ENCODE assay signal across 27 cellular contexts in the genomic region with DNA sequence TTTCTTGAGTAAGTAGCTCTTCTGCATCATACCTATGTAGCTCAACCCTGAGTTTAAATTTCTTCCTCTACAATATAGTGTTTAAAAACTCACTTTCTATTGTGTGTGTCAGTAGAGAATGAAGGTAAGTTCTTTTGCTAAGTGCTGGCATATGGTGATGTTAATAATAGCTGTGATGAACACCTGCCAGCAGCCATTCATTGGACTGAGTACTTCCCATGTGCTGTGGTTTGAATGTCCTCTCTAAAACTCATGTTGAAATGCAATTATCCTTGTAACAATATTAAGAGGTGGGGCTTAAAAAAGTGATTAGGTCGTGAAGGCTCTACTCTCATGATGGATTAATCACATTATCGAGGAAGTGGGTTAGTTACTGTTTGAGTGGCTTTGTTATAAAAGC.
"Had no signal": no experiment of that assay in that cellular context is flagged by ENCODE, and none has a peak within 500 bp of the region (broad histone marks: within the 10 kb centered on the region; RNA-seq: fewer than 3 reads in every experiment).

No MANE protein-coding gene starts in this region.

- H3K9me3 ChIP-seq: esophagus muscularis mucosa, right atrium auricular region, thyroid gland, upper lobe of left lung had no signal

- H3K27me3 ChIP-seq: breast epithelium, esophagus muscularis mucosa, foreskin keratinocyte, heart right ventricle, right atrium auricular region, stomach, thyroid gland, upper lobe of left lung had no signal

- H3K4me1 Mint-ChIP-seq: activated CD4-positive, alpha-beta memory T cell treated with anti-CD3 and anti-CD28 coated beads, Interleukin-2, amount 10 ng/mL, durations not matched to agents 7 days and 5 days; activated CD4-positive, alpha-beta T cell treated with anti-CD3 and anti-CD28 coated beads, Interleukin-2, amount 10 ng/mL, durations not matched to agents 7 days and 5 days; activated naive CD4-positive, alpha-beta T cell treated with anti-CD3 and anti-CD28 coated beads, Interleukin-2, amount 50 U/mL, for 24 hours; activated naive CD8-positive, alpha-beta T cell treated with anti-CD3 and anti-CD28 coated beads, Interleukin-2, amount 50 U/mL, for 24 hours; memory B cell; naive thymus-derived CD8-positive, alpha-beta T cell; neural crest cell; stimulated activated naive B cell treated with anti-CD40 and anti-IgM and Interleukin-4, amounts not matched to agents 10 μg/mL and 1 μg/mL and 100 μg/mL, for 72 hours had no signal

- H3K4me3 Mint-ChIP-seq: activated CD4-positive, alpha-beta memory T cell treated with anti-CD3 and anti-CD28 coated beads, Interleukin-2, amount 10 ng/mL, durations not matched to agents 7 days and 5 days; activated CD4-positive, alpha-beta T cell treated with anti-CD3 and anti-CD28 coated beads, Interleukin-2, amount 10 ng/mL, durations not matched to agents 7 days and 5 days; activated naive CD4-positive, alpha-beta T cell treated with anti-CD3 and anti-CD28 coated beads, Interleukin-2, amount 50 U/mL, for 24 hours; activated naive CD8-positive, alpha-beta T cell treated with anti-CD3 and anti-CD28 coated beads, Interleukin-2, amount 50 U/mL, for 24 hours; activated T-cell treated with anti-CD3 and anti-CD28 coated beads, Interleukin-2, amount 50 U/mL, for 4 hours; memory B cell; naive thymus-derived CD8-positive, alpha-beta T cell; neural crest cell; stimulated activated naive B cell treated with anti-CD40 and anti-IgM and Interleukin-4, amounts not matched to agents 10 μg/mL and 1 μg/mL and 100 μg/mL, for 72 hours had no signal

- H3K79me2 ChIP-seq: parathyroid adenoma had no signal

- H3K9me3 Mint-ChIP-seq: activated CD4-positive, alpha-beta memory T cell treated with anti-CD3 and anti-CD28 coated beads, Interleukin-2, amount 10 ng/mL, durations not matched to agents 7 days and 5 days; activated CD4-positive, alpha-beta T cell treated with anti-CD3 and anti-CD28 coated beads, Interleukin-2, amount 10 ng/mL, durations not matched to agents 7 days and 5 days; activated naive CD4-positive, alpha-beta T cell treated with anti-CD3 and anti-CD28 coated beads, Interleukin-2, amount 50 U/mL, for 24 hours; activated T-cell treated with anti-CD3 and anti-CD28 coated beads, Interleukin-2, amount 50 U/mL, for 4 hours; activated T-helper 2 cell treated with anti-CD3 and anti-CD28 coated beads, Interferon-gamma antibody, Interleukin-2, Interleukin-4, amounts not matched to agents 10 μg/mL and 5 μg/mL and 100 μg/mL, durations not matched to agents 14 hours and 24 hours and 36 hours; memory B cell had no signal

- H3K4me1 ChIP-seq: breast epithelium, esophagus muscularis mucosa, foreskin keratinocyte, heart right ventricle, parathyroid adenoma, right atrium auricular region, stomach, thyroid gland, upper lobe of left lung had no signal

- ATAC-seq: activated naive CD8-positive, alpha-beta T cell treated with anti-CD3 and anti-CD28 coated beads, Interleukin-2, amount 50 U/mL, for 24 hours; activated T-cell treated with anti-CD3 and anti-CD28 coated beads, Interleukin-2, amount 50 U/mL, for 4 hours; foreskin keratinocyte; heart right ventricle; naive thymus-derived CD8-positive, alpha-beta T cell; stimulated activated naive B cell treated with anti-CD40 and anti-IgM and Interleukin-4, amounts not matched to agents 10 μg/mL and 1 μg/mL and 100 μg/mL, for 72 hours had no signal

- H3K36me3 Mint-ChIP-seq: activated naive CD4-positive, alpha-beta T cell treated with anti-CD3 and anti-CD28 coated beads, Interleukin-2, amount 50 U/mL, for 24 hours; memory B cell; naive thymus-derived CD8-positive, alpha-beta T cell; stimulated activated naive B cell treated with anti-CD40 and anti-IgM and Interleukin-4, amounts not matched to agents 10 μg/mL and 1 μg/mL and 100 μg/mL, for 72 hours had no signal

- H2AFZ ChIP-seq: parathyroid adenoma had no signal

- H3K27me3 Mint-ChIP-seq: activated CD4-positive, alpha-beta memory T cell treated with anti-CD3 and anti-CD28 coated beads, Interleukin-2, amount 10 ng/mL, durations not matched to agents 7 days and 5 days; activated CD4-positive, alpha-beta T cell treated with anti-CD3 and anti-CD28 coated beads, Interleukin-2, amount 10 ng/mL, durations not matched to agents 7 days and 5 days; activated naive CD8-positive, alpha-beta T cell treated with anti-CD3 and anti-CD28 coated beads, Interleukin-2, amount 50 U/mL, for 24 hours; memory B cell; naive thymus-derived CD8-positive, alpha-beta T cell; stimulated activated naive B cell treated with anti-CD40 and anti-IgM and Interleukin-4, amounts not matched to agents 10 μg/mL and 1 μg/mL and 100 μg/mL, for 72 hours had no signal

- H3K36me3 ChIP-seq: breast epithelium, esophagus muscularis mucosa, heart right ventricle, right atrium auricular region, stomach, thyroid gland, upper lobe of left lung had no signal

- H3K4me3 ChIP-seq: breast epithelium, esophagus muscularis mucosa, heart right ventricle, right atrium auricular region, stomach, thyroid gland, upper lobe of left lung had no signal

- H3K27ac Mint-ChIP-seq: activated CD4-positive, alpha-beta memory T cell treated with anti-CD3 and anti-CD28 coated beads, Interleukin-2, amount 10 ng/mL, durations not matched to agents 7 days and 5 days; activated CD4-positive, alpha-beta T cell treated with anti-CD3 and anti-CD28 coated beads, Interleukin-2, amount 10 ng/mL, durations not matched to agents 7 days and 5 days; activated naive CD4-positive, alpha-beta T cell treated with anti-CD3 and anti-CD28 coated beads, Interleukin-2, amount 50 U/mL, for 24 hours; activated naive CD8-positive, alpha-beta T cell treated with anti-CD3 and anti-CD28 coated beads, Interleukin-2, amount 50 U/mL, for 24 hours; activated T-helper 2 cell treated with anti-CD3 and anti-CD28 coated beads, Interferon-gamma antibody, Interleukin-2, Interleukin-4, amounts not matched to agents 10 μg/mL and 5 μg/mL and 100 μg/mL, durations not matched to agents 14 hours and 24 hours and 36 hours; memory B cell; naive thymus-derived CD8-positive, alpha-beta T cell; stimulated activated naive B cell treated with anti-CD40 and anti-IgM and Interleukin-4, amounts not matched to agents 10 μg/mL and 1 μg/mL and 100 μg/mL, for 72 hours had no signal

- DNase-seq: activated CD4-positive, alpha-beta memory T cell treated with anti-CD3 and anti-CD28 coated beads, Interleukin-2, amount 10 ng/mL, durations not matched to agents 7 days and 5 days; activated CD4-positive, alpha-beta T cell treated with anti-CD3 and anti-CD28 coated beads, Interleukin-2, amount 10 ng/mL, durations not matched to agents 7 days and 5 days; activated CD4-positive, CD25-positive, alpha-beta regulatory T cell treated with anti-CD3 and anti-CD28 coated beads, Interleukin-2, amount 50 U/mL, for 72 hours; activated naive CD8-positive, alpha-beta T cell treated with anti-CD3 and anti-CD28 coated beads, Interleukin-2, amount 50 U/mL, for 24 hours; activated T-cell treated with anti-CD3 and anti-CD28 coated beads, Interleukin-2, amount 50 U/mL, for 4 hours; central memory CD4-positive, alpha-beta T cell; dermis blood vessel endothelial cell; effector CD4-positive, alpha-beta T cell; foreskin keratinocyte; heart right ventricle; midbrain; naive thymus-derived CD8-positive, alpha-beta T cell; nucleus accumbens; stimulated activated CD4-positive, alpha-beta T cell treated with anti-CD3 and anti-CD28 coated beads, Interleukin-15, amount 100 ng/mL, for 24 hours; stimulated activated CD4-positive, alpha-beta T cell treated with anti-CD3 and anti-CD28 coated beads, Interleukin-2, amount 100 ng/mL, for 24 hours; stimulated activated naive B cell treated with anti-CD40 and anti-IgM and Interleukin-4, amounts not matched to agents 10 μg/mL and 1 μg/mL and 100 μg/mL, for 72 hours; stomach; thyroid gland; upper lobe of left lung had no signal

- H3K27ac ChIP-seq: breast epithelium, esophagus muscularis mucosa, foreskin keratinocyte, heart right ventricle, parathyroid adenoma, right atrium auricular region, stomach, thyroid gland, upper lobe of left lung had no signal
